Comparison of ENCODE assay signal across 1 cellular context in genomic region chr20:47315339-47315662, GRCh38.
TF ChIP-seq lines count a peak whose summit lies in the region.

No MANE protein-coding gene starts in this region.

TF ChIP-seq in HEK293, 187 proteins besides CTCF, POLR2A, EP300 and RAD21 (continued from another document):
- TF ChIP-seq, protein P1, sequence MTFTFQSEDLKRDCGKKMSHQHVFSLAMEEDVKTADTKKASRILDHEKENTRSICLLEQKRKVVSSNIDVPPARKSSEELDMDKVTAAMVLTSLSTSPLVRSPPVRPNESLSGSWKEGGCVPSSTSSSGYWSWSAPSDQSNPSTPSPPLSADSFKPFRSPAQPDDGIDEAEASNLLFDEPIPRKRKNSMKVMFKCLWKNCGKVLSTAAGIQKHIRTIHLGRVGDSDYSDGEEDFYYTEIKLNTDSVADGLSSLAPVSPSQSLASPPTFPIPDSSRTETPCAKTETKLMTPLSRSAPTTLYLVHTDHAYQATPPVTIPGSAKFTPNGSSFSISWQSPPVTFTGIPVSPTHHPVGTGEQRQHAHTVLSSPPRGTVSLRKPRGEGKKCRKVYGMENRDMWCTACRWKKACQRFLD (tag by site-specific recombination; IDR thresholded peaks at IDR 0.05), result no peak
- no peak for TF ChIP-seq ZNF514 (tag by site-specific recombination; IDR thresholded peaks at IDR 0.05)
- peak; percentile 25; the same call in 1 of the 2 replicates for TF ChIP-seq OSR2 (tag by site-specific recombination; IDR thresholded peaks at IDR 0.05)
- no peak for TF ChIP-seq WT1 (tag by site-specific recombination; IDR thresholded peaks at IDR 0.05)
- TF ChIP-seq, protein P2, sequence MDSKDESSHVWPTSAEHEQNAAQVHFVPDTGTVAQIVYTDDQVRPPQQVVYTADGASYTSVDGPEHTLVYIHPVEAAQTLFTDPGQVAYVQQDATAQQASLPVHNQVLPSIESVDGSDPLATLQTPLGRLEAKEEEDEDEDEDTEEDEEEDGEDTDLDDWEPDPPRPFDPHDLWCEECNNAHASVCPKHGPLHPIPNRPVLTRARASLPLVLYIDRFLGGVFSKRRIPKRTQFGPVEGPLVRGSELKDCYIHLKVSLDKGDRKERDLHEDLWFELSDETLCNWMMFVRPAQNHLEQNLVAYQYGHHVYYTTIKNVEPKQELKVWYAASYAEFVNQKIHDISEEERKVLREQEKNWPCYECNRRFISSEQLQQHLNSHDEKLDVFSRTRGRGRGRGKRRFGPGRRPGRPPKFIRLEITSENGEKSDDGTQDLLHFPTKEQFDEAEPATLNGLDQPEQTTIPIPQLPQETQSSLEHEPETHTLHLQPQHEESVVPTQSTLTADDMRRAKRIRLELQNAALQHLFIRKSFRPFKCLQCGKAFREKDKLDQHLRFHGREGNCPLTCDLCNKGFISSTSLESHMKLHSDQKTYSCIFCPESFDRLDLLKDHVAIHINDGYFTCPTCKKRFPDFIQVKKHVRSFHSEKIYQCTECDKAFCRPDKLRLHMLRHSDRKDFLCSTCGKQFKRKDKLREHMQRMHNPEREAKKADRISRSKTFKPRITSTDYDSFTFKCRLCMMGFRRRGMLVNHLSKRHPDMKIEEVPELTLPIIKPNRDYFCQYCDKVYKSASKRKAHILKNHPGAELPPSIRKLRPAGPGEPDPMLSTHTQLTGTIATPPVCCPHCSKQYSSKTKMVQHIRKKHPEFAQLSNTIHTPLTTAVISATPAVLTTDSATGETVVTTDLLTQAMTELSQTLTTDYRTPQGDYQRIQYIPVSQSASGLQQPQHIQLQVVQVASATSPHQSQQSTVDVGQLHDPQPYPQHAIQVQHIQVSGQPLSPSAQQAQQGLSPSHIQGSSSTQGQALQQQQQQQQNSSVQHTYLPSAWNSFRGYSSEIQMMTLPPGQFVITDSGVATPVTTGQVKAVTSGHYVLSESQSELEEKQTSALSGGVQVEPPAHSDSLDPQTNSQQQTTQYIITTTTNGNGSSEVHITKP (tag by site-specific recombination; IDR thresholded peaks at IDR 0.05), result peak; percentile 35; the same call in 1 of the 2 replicates
- no peak for TF ChIP-seq KLF1 (tag by site-specific recombination; IDR thresholded peaks at IDR 0.05)
- no peak for TF ChIP-seq ZXDB (tag by site-specific recombination; IDR thresholded peaks at IDR 0.05)
- no peak for TF ChIP-seq KLF16 (tag by site-specific recombination; IDR thresholded peaks at IDR 0.05)
